ENCODE assay signal across 1 cellular context in genomic region chr7:24570983-24571382, GRCh38.
TF ChIP-seq lines count a peak whose summit lies in the region.

No MANE protein-coding gene starts in this region.

TF ChIP-seq in K562, 482 proteins besides CTCF, POLR2A, EP300 and RAD21 (continued from another document):
- TF ChIP-seq GMEB1 (CRISPR knock-in tag; IDR thresholded peaks at IDR 0.05) = no peak
- no peak for TF ChIP-seq FOXO4 (CRISPR knock-in tag; IDR thresholded peaks at IDR 0.05)
- TF ChIP-seq CCAR2 (IDR thresholded peaks at IDR 0.05; ENCODE audit: low read depth, low read length) = no peak
- no peak for TF ChIP-seq POU5F1 (IDR thresholded peaks at IDR 0.05; ENCODE audit: borderline replicate concordance, low read depth, low read length, partially characterized antibody)
- peak in 1 of 2 experiments; percentile 89; a peak in 2 of 4 replicates for TF ChIP-seq RCOR1 (IDR thresholded peaks at IDR 0.05; ENCODE audit: borderline replicate concordance in 1 of 2, low read depth in 2 of 2, low read length in 2 of 2)
- TF ChIP-seq ZNF239 (CRISPR knock-in tag; IDR thresholded peaks at IDR 0.05) = no peak
- no peak for TF ChIP-seq SNRNP70 (optimal IDR thresholded peaks at IDR 0.05; ENCODE audit: low read depth, low read length)
- no peak for TF ChIP-seq ZNF277 (CRISPR knock-in tag; IDR thresholded peaks at IDR 0.05; ENCODE audit: borderline replicate concordance)
- no peak for TF ChIP-seq ZNF124 (CRISPR knock-in tag; IDR thresholded peaks at IDR 0.05)
- 0 out of 2 replicates have a peak, but pooled peaks have one; percentile 15 for TF ChIP-seq TEAD4 (IDR thresholded peaks at IDR 0.05; ENCODE audit: low read length)
- TF ChIP-seq TEAD4 (CRISPR knock-in tag; IDR thresholded peaks at IDR 0.05; ENCODE audit: borderline replicate concordance) = no peak
- TF ChIP-seq CBFA2T3 (IDR thresholded peaks at IDR 0.05) = peak; percentile 56; the same call in 1 of the 2 replicates
- TF ChIP-seq CTBP1 (IDR thresholded peaks at IDR 0.05; ENCODE audit: borderline replicate concordance) = no peak
- no peak for TF ChIP-seq ESRRA (IDR thresholded peaks at IDR 0.05; ENCODE audit: borderline replicate concordance, low read depth)
- no peak for TF ChIP-seq SREBF1 (IDR thresholded peaks at IDR 0.05; ENCODE audit: borderline replicate concordance, low read depth, low read length)
- no peak for TF ChIP-seq TAL1 (IDR thresholded peaks at IDR 0.05)
- no peak for TF ChIP-seq KDM5B (IDR thresholded peaks at IDR 0.05; ENCODE audit: insufficient replicate concordance, low read depth, low read length)
- no peak for TF ChIP-seq VEZF1 (CRISPR knock-in tag; IDR thresholded peaks at IDR 0.05)
- TF ChIP-seq ZNF121 (CRISPR knock-in tag; conservative IDR thresholded peaks at IDR 0.05) = no peak
- no peak for TF ChIP-seq ARID4B (CRISPR knock-in tag; IDR thresholded peaks at IDR 0.05)
- no peak for TF ChIP-seq ZNF717 (CRISPR knock-in tag; IDR thresholded peaks at IDR 0.05)
- TF ChIP-seq SNIP1 (IDR thresholded peaks at IDR 0.05; ENCODE audit: low read depth) = no peak
- TF ChIP-seq KDM1A (IDR thresholded peaks at IDR 0.05) = peak; percentile 71 to 75
